In genomic region chr22:49931863-49932262, GRCh38 we compare ENCODE assay signal across 1 cellular context.
TF ChIP-seq lines count a peak whose summit lies in the region.

No MANE protein-coding gene starts in this region.

TF ChIP-seq in endothelial cell of umbilical vein, 7 proteins besides CTCF, POLR2A, EP300 and RAD21:
- TF ChIP-seq EZH2 (IDR thresholded peaks at IDR 0.05; ENCODE audit: borderline replicate concordance, low read depth, low read length, severe bottlenecking) (no peak), MYC (IDR thresholded peaks at IDR 0.05; ENCODE audit: low read depth, low read length) (no peak), FOS (IDR thresholded peaks at IDR 0.05; ENCODE audit: borderline replicate concordance, insufficient read depth, low read length) (no peak), JUN (IDR thresholded peaks at IDR 0.05; ENCODE audit: borderline replicate concordance, insufficient read depth, insufficient read length, low read depth) (no peak), GATA2 (IDR thresholded peaks at IDR 0.05; ENCODE audit: insufficient read depth, insufficient read length, low read depth, low read length) (no peak), MAX (IDR thresholded peaks at IDR 0.05; ENCODE audit: insufficient read depth, insufficient read length) (no peak), POLR2AphosphoS5 (IDR thresholded peaks at IDR 0.05; ENCODE audit: insufficient read depth, low read depth, low read length) (no peak)
